ENCODE assay signal across 10 cellular contexts in genomic region chr21:16588433-16588860, GRCh38.
DNase-seq lines count a peak whose midpoint lies in the region; ATAC-seq and TF ChIP-seq lines count a peak whose summit lies in the region.
"Had no signal": no experiment of that assay in that cellular context is flagged by ENCODE, and none has a peak within 500 bp of the region (broad histone marks: within the 10 kb centered on the region; RNA-seq: fewer than 3 reads in every experiment).

No MANE protein-coding gene starts in this region.

- peaks cover 5 to 13% of the 10 kb centered on the region in 2 donors for H3K4me1 ChIP-seq in thoracic aorta (ENCODE audit: control insufficient read depth in 1 of 2, low read depth in 2 of 2)

- ATAC-seq in thoracic aorta (ENCODE audit: insufficient number of reproducible peaks, low FRiP score, low read depth), result peak; percentile 76
- no peak for ATAC-seq in effector memory CD8-positive, alpha-beta T cell (replicated peaks)
- ATAC-seq: GM12878 had no signal

- H3K36me3 Mint-ChIP-seq in effector memory CD8-positive, alpha-beta T cell (ENCODE audit: insufficient read depth), result no peaks in the 10 kb centered on the region
- H3K36me3 Mint-ChIP-seq: activated naive CD8-positive, alpha-beta T cell treated with anti-CD3 and anti-CD28 coated beads, Interleukin-2, amount 10 ng/mL, durations not matched to agents 7 days and 5 days had no signal

- DNase-seq in C1 segment of cervical spinal cord (lab: John Stamatoyannopoulos, UW) (peak in 13 of 14 donors; percentile 29 to 93 (median 81)), NCI-H2227 treated with DMSO at 0.1 percent for 48 hours (lab: John Stamatoyannopoulos, UW) (peak; percentile 95), dedifferentiated amniotic fluid mesenchymal stem cell (ENCODE audit: extremely low spot score) (peak; percentile 78), thoracic aorta (ENCODE audit: low spot score) (peak; percentile 13), germinal center (ENCODE audit: low spot score) (no peak), activated gamma-delta T cell treated with Interleukin-2 at 50 U/mL for 16 hours (no peak)
- no peak for DNase-seq in effector memory CD8-positive, alpha-beta T cell
- DNase-seq: activated naive CD8-positive, alpha-beta T cell treated with anti-CD3 and anti-CD28 coated beads, Interleukin-2, amount 10 ng/mL, durations not matched to agents 7 days and 5 days had no signal

- H3K9me3 ChIP-seq in thoracic aorta, result no peaks in the 10 kb centered on the region

- H3K27me3 Mint-ChIP-seq in effector memory CD8-positive, alpha-beta T cell, result no peaks in the 10 kb centered on the region
- H3K27me3 Mint-ChIP-seq: activated naive CD8-positive, alpha-beta T cell treated with anti-CD3 and anti-CD28 coated beads, Interleukin-2, amount 10 ng/mL, durations not matched to agents 7 days and 5 days had no signal

- H3K4me3 Mint-ChIP-seq in effector memory CD8-positive, alpha-beta T cell, result no peak overlapping the region
- H3K4me3 Mint-ChIP-seq: activated naive CD8-positive, alpha-beta T cell treated with anti-CD3 and anti-CD28 coated beads, Interleukin-2, amount 10 ng/mL, durations not matched to agents 7 days and 5 days had no signal

- H3K4me3 ChIP-seq in thoracic aorta, result peak overlapping the region; percentile 79
- H3K4me3 ChIP-seq: GM12878 had no signal

- peaks cover 6 to 8% of the 10 kb centered on the region in 2 donors for H3K9me3 Mint-ChIP-seq in effector memory CD8-positive, alpha-beta T cell
- H3K9me3 Mint-ChIP-seq: activated naive CD8-positive, alpha-beta T cell treated with anti-CD3 and anti-CD28 coated beads, Interleukin-2, amount 10 ng/mL, durations not matched to agents 7 days and 5 days had no signal

- no peak overlapping the region for H3K27ac Mint-ChIP-seq in effector memory CD8-positive, alpha-beta T cell
- H3K27ac Mint-ChIP-seq: activated naive CD8-positive, alpha-beta T cell treated with anti-CD3 and anti-CD28 coated beads, Interleukin-2, amount 10 ng/mL, durations not matched to agents 7 days and 5 days had no signal

- no peak for TF ChIP-seq CTCF in thoracic aorta (IDR thresholded peaks at IDR 0.05)

- H3K36me3 ChIP-seq in thoracic aorta, result no peaks in the 10 kb centered on the region

- H3K27ac ChIP-seq in layer of hippocampus (ENCODE audit: low read depth, low read length) (peak overlapping the region; percentile 69), thoracic aorta (peak overlapping the region; percentile 71 to 79)

- H3K27me3 ChIP-seq in layer of hippocampus (ENCODE audit: control insufficient read depth, insufficient read depth, low read length) (no peaks in the 10 kb centered on the region), thoracic aorta (replicated peaks; ENCODE audit: insufficient read depth) (no peaks in the 10 kb centered on the region)

- no peaks in the 10 kb centered on the region for H3K4me1 Mint-ChIP-seq in effector memory CD8-positive, alpha-beta T cell (ENCODE audit: low read depth in 2 of 2)
- H3K4me1 Mint-ChIP-seq: activated naive CD8-positive, alpha-beta T cell treated with anti-CD3 and anti-CD28 coated beads, Interleukin-2, amount 10 ng/mL, durations not matched to agents 7 days and 5 days had no signal

Comparison
In these comparisons a context has a peak if more than half of its experiments do, and no peak if none do; other contexts are left out.
1. DNase-seq: peak in C1 segment of cervical spinal cord (13 of 14), NCI-H2227 treated with DMSO at 0.1 percent for 48 hours (single experiment), dedifferentiated amniotic fluid mesenchymal stem cell (single experiment) and thoracic aorta (single experiment); none in germinal center (single experiment), effector memory CD8-positive, alpha-beta T cell (0 of 3) and activated gamma-delta T cell treated with Interleukin-2 at 50 U/mL for 16 hours (single experiment).